In genomic region chr13:31846984-31847752, GRCh38 we compare ENCODE assay signal across 8 cellular contexts.
DNase-seq lines count a peak whose midpoint lies in the region; ATAC-seq, FAIRE-seq and TF ChIP-seq lines count a peak whose summit lies in the region.

No MANE protein-coding gene starts in this region.

- H3K27ac Mint-ChIP-seq in type B pancreatic cell: no peak overlapping the region

- no peak overlapping the region for H3K27ac ChIP-seq in HUES48 (ENCODE audit: low read depth, low read length)
- H3K27ac ChIP-seq in body of pancreas: peak overlapping the region in 2 of 4 donors; percentile 8 to 58
- H3K27ac ChIP-seq in HepG2 (ENCODE audit: extremely low read length, insufficient read depth, low read length): no peak overlapping the region

- H3K9me3 ChIP-seq in HUES48 (ENCODE audit: control insufficient read depth, insufficient read depth, low read length) (no peaks in the 10 kb centered on the region), body of pancreas (no peaks in the 10 kb centered on the region), HepG2 (ENCODE audit: low read length) (no peaks in the 10 kb centered on the region)

- 5 to 30% methylated on average over 6 to 30 of the region's 30 CpGs for WGBS in body of pancreas, 2 donors
- whole genome bisulfite sequencing in HepG2 (ENCODE audit: low lambda C conversion rate): 12% methylated on average over 3 of the region's 30 CpGs

- H3K4me1 Mint-ChIP-seq in type B pancreatic cell (ENCODE audit: unreplicated experiment): peaks cover 5% of the 10 kb centered on the region

- H3K4me3 Mint-ChIP-seq in type B pancreatic cell: peak overlapping the region; percentile 81

- FAIRE-seq in HepG2 (lab: Jason Lieb, UNC): no peak

- H3K4me2 ChIP-seq in HepG2 (ENCODE audit: low read depth, low read length): peak overlapping the region; percentile 89

- TF ChIP-seq CTCF in body of pancreas (IDR thresholded peaks at IDR 0.05) (no peak), HepG2 (CRISPR knock-in tag; IDR thresholded peaks at IDR 0.05) (no peak), type B pancreatic cell (conservative IDR thresholded peaks at IDR 0.05) (no peak)

- H3K36me3 ChIP-seq in HUES48 (ENCODE audit: control insufficient read depth, insufficient read depth, low read length): no peaks in the 10 kb centered on the region
- no peaks in the 10 kb centered on the region for H3K36me3 ChIP-seq in body of pancreas (replicated peaks in 1 of 2; ENCODE audit: insufficient read depth in 1 of 2, low read depth in 2 of 2)
- no peaks in the 10 kb centered on the region for H3K36me3 ChIP-seq in HepG2 (replicated peaks in 1 of 2; ENCODE audit: control insufficient read depth in 1 of 2, insufficient read depth in 2 of 2, low read length in 2 of 2)

- no peaks in the 10 kb centered on the region; the same call in 1 of the 2 replicates for H4K20me1 ChIP-seq in HepG2 (ENCODE audit: insufficient read depth, low read length)

- peaks cover 63% of the 10 kb centered on the region for H3K27me3 Mint-ChIP-seq in type B pancreatic cell

- CTCF ChIA-PET in HepG2 (lab: Yijun Ruan, JAX; ENCODE audit: low intra/inter-chr PET ratio, low total read pairs): no interaction called here

- no peaks in the 10 kb centered on the region for H3K9me3 Mint-ChIP-seq in type B pancreatic cell

- H3K79me2 ChIP-seq in HepG2 (ENCODE audit: insufficient read depth, low read length): no peaks in the 10 kb centered on the region

- no TSS peak for BruUV-seq in HepG2 (replicated peaks; lab: Mats Ljungman, UMichigan)

- H3K4me3 ChIP-seq in HUES48 (ENCODE audit: low read depth, low read length) (peak overlapping the region; percentile 80), body of pancreas (peak overlapping the region; percentile 7 to 62), HepG2 (replicated peaks in 1 of 3; ENCODE audit: insufficient read depth in 1 of 3, low read depth in 2 of 3, low read length in 3 of 3) (peak overlapping the region; percentile 48 to 63 (median 56); a peak in 4 of 6 replicates)

- TF ChIP-seq EP300 in HepG2 (IDR thresholded peaks at IDR 0.05; ENCODE audit: low read depth in 2 of 2, low read length in 2 of 2) (no peak), HepG2 (CRISPR knock-in tag; IDR thresholded peaks at IDR 0.05; ENCODE audit: borderline replicate concordance) (no peak)

- TF ChIP-seq POLR2A in body of pancreas (IDR thresholded peaks at IDR 0.05) (no peak), HepG2 (IDR thresholded peaks at IDR 0.05; ENCODE audit: insufficient read depth in 1 of 2, low read depth in 2 of 2, low read length in 2 of 2) (no peak)

- ATAC-seq in body of pancreas (peak; percentile 36), HepG2 (peak; percentile 13), HG03439 (IDR thresholded peaks at IDR 0.05; ENCODE audit: unreplicated experiment) (no peak)

- intact Hi-C loops in body of pancreas (cut with DNase I) (no loop called here), HepG2 (cut with micrococcal nuclease; ENCODE audit: unreplicated experiment) (no loop called here)

- no peak overlapping the region for H2AFZ ChIP-seq in HepG2 (ENCODE audit: low read length)

- in situ Hi-C loops in HepG2 (cut with HindIII; ENCODE audit: extremely low pct_ligation_motif_present, low pct_unique_long_range_greater_than_20kb): no loop called here

- POLR2A ChIA-PET in HepG2 (lab: Yijun Ruan, JAX): no interaction called here

- H3K36me3 Mint-ChIP-seq in type B pancreatic cell: no peaks in the 10 kb centered on the region

- peaks cover 46% of the 10 kb centered on the region for H3K27me3 ChIP-seq in HUES48 (ENCODE audit: control insufficient read depth, insufficient read depth, low read length)
- H3K27me3 ChIP-seq in body of pancreas: no peaks in the 10 kb centered on the region
- peaks cover 6 to 36% of the 10 kb centered on the region in 2 experiments; a peak in 3 of 5 replicates for H3K27me3 ChIP-seq in HepG2 (ENCODE audit: control insufficient read depth in 1 of 2, insufficient read depth in 2 of 2, low read length in 2 of 2)

- DNase-seq in NCI-H2227 treated with DMSO at 0.1 percent for 48 hours (lab: John Stamatoyannopoulos, UW) (peak; percentile 36), NCI-H2227 (lab: John Stamatoyannopoulos, UW; ENCODE audit: unreplicated experiment) (no peak), body of pancreas (peak in 1 of 4 donors; percentile 10), HepG2 (ENCODE audit: low spot score) (no peak), type B pancreatic cell (ENCODE audit: extremely low spot score, unreplicated experiment) (no peak), kidney tubule cell (ENCODE audit: low spot score) (no peak)

- H3K4me1 ChIP-seq in HUES48 (ENCODE audit: control insufficient read depth, insufficient read depth, low read length) (no peaks in the 10 kb centered on the region), body of pancreas (peaks cover 4% of the 10 kb centered on the region), HepG2 (ENCODE audit: insufficient read depth, low read length) (peaks cover 4% of the 10 kb centered on the region; the same call in 1 of the 2 replicates)

- TF ChIP-seq RAD21 in HepG2 (CRISPR knock-in tag; IDR thresholded peaks at IDR 0.05): no peak

- H3K9ac ChIP-seq in HUES48 (ENCODE audit: low read depth, low read length): no peak overlapping the region
- H3K9ac ChIP-seq in HepG2 (ENCODE audit: insufficient read depth, low read depth, low read length): no peak overlapping the region

TF ChIP-seq in HepG2, 621 proteins besides CTCF, POLR2A, EP300 and RAD21:
- TF ChIP-seq TGIF2 (CRISPR knock-in tag; IDR thresholded peaks at IDR 0.05) (no peak), TP53 (CRISPR knock-in tag; conservative IDR thresholded peaks at IDR 0.05) (no peak), SP4 (CRISPR knock-in tag; IDR thresholded peaks at IDR 0.05) (no peak), ZNF263 (CRISPR knock-in tag; IDR thresholded peaks at IDR 0.05) (no peak)
